In genomic region chr1:183610053-183610452, GRCh38 we compare ENCODE assay signal across 15 cellular contexts. TPM values are rescaled to one million over a fixed set of nuclear protein-coding genes. Genes with fewer than 3 reads are reported as not detected.
A peak's percentile ranks its signal among the peaks of the same experiment; 100 is the strongest.
DNase-seq lines count a peak whose midpoint lies in the region; ATAC-seq, FAIRE-seq and TF ChIP-seq lines count a peak whose summit lies in the region.
"Had no signal": no experiment of that assay in that cellular context is flagged by ENCODE, and none has a peak within 500 bp of the region (broad histone marks: within the 10 kb centered on the region; RNA-seq: fewer than 3 reads in every experiment).

No MANE protein-coding gene starts in this region.

- no peak overlapping the region for H3K9ac ChIP-seq in kidney (ENCODE audit: low read length in 2 of 2)

- TF ChIP-seq CTCF in left lung (IDR thresholded peaks at IDR 0.05) (no peak), type B pancreatic cell (conservative IDR thresholded peaks at IDR 0.05) (no peak), GM23338 (conservative IDR thresholded peaks at IDR 0.05; ENCODE audit: low read depth in 2 of 2) (no peak), kidney (IDR thresholded peaks at IDR 0.05; ENCODE audit: borderline replicate concordance, extremely low read depth, insufficient read depth) (no peak)

- H3K36me3 ChIP-seq in left lung: no peaks in the 10 kb centered on the region
- no peaks in the 10 kb centered on the region for H3K36me3 ChIP-seq in GM23338 (ENCODE audit: insufficient read depth)
- no peaks in the 10 kb centered on the region for H3K36me3 ChIP-seq in kidney (ENCODE audit: control insufficient read depth in 1 of 2, insufficient read depth in 2 of 2, low read length in 2 of 2)

- peak; percentile 62 for ATAC-seq in left lung
- no peak for ATAC-seq in GM23338
- ATAC-seq: body of pancreas had no signal

- DNase-seq in NCI-H2081 (lab: John Stamatoyannopoulos, UW) (peak; percentile 42 to 53), NCI-H2081 treated with DMSO at 0.1 percent for 48 hours (lab: John Stamatoyannopoulos, UW) (no peak), caudate nucleus (lab: John Stamatoyannopoulos, UW) (no peak), left lung (no peak), type B pancreatic cell (ENCODE audit: extremely low spot score, unreplicated experiment) (no peak), RKO (ENCODE audit: low spot score) (no peak), GM23338 (ENCODE audit: low spot score) (no peak), kidney (no peak)
- DNase-seq: body of pancreas had no signal

- no peaks in the 10 kb centered on the region for H3K9me3 Mint-ChIP-seq in type B pancreatic cell
- H3K9me3 Mint-ChIP-seq in GM23338: peaks cover 8% of the 10 kb centered on the region; the same call in 2 of the 3 replicates

- H2AFZ ChIP-seq in GM23338: no peak overlapping the region

- H3K27ac Mint-ChIP-seq in type B pancreatic cell (peak overlapping the region; percentile 71), GM23338 (no peak overlapping the region)

- H3K9me3 ChIP-seq in left lung (no peaks in the 10 kb centered on the region), kidney (ENCODE audit: control insufficient read depth in 1 of 2, low read length in 2 of 2) (no peaks in the 10 kb centered on the region)
- H3K9me3 ChIP-seq: body of pancreas had no signal

- H3K27ac ChIP-seq in caudate nucleus (ENCODE audit: low read depth, low read length): peak overlapping the region; percentile 11
- peak overlapping the region; percentile 33 to 96 for H3K27ac ChIP-seq in left lung
- H3K27ac ChIP-seq in GM23338 (ENCODE audit: low read depth): no peak overlapping the region
- H3K27ac ChIP-seq in kidney (ENCODE audit: low read depth in 2 of 2, low read length in 2 of 2): no peak overlapping the region

- H3K4me1 Mint-ChIP-seq in type B pancreatic cell (ENCODE audit: unreplicated experiment) (peaks cover 5% of the 10 kb centered on the region), GM23338 (peaks cover 4% of the 10 kb centered on the region)

- H3K27me3 ChIP-seq in left lung (no peaks in the 10 kb centered on the region), GM23338 (ENCODE audit: insufficient read depth) (no peaks in the 10 kb centered on the region)
- H3K27me3 ChIP-seq: body of pancreas had no signal

- H3K4me1 ChIP-seq in left lung: peaks cover 8 to 54% of the 10 kb centered on the region in 2 donors
- no peaks in the 10 kb centered on the region for H3K4me1 ChIP-seq in GM23338 (ENCODE audit: insufficient read depth)
- H3K4me1 ChIP-seq in kidney (ENCODE audit: control insufficient read depth in 1 of 2, insufficient read depth in 1 of 2, low read depth in 1 of 2, low read length in 2 of 2): no peaks in the 10 kb centered on the region

- no peaks in the 10 kb centered on the region for H3F3A ChIP-seq in GM23338 (replicated peaks; ENCODE audit: low read depth)

- H3K4me3 ChIP-seq in left lung (no peak overlapping the region), GM23338 (no peak overlapping the region), kidney (ENCODE audit: low read length in 2 of 2) (no peak overlapping the region)
- H3K4me3 ChIP-seq: body of pancreas, skin epidermis had no signal

- no peaks in the 10 kb centered on the region for H3K9me2 ChIP-seq in GM23338 (ENCODE audit: insufficient read depth)

- intact Hi-C loops in left lung (cut with DNase I): no loop called here
- intact Hi-C loops in kidney (cut with DNase I): no loop called here

- H3K36me3 Mint-ChIP-seq in type B pancreatic cell: no peaks in the 10 kb centered on the region
- peaks cover 3% of the 10 kb centered on the region; the same call in 1 of the 3 replicates for H3K36me3 Mint-ChIP-seq in GM23338 (ENCODE audit: low read depth)

- no peaks in the 10 kb centered on the region for H4K20me1 ChIP-seq in GM23338 (replicated peaks; ENCODE audit: insufficient read depth)

- H3K4me3 Mint-ChIP-seq in type B pancreatic cell (no peak overlapping the region), GM23338 (no peak overlapping the region)

- H3K27me3 Mint-ChIP-seq in type B pancreatic cell (peaks cover 3% of the 10 kb centered on the region), GM23338 (ENCODE audit: insufficient read depth, low read depth, poor library complexity) (peaks cover 7% of the 10 kb centered on the region)

- H3K4me2 ChIP-seq in GM23338: no peak overlapping the region

- FAIRE-seq in kidney (lab: Jason Lieb, UNC): no peak
- FAIRE-seq: A204.1, frontal cortex, H1 had no signal

- H3K79me2 ChIP-seq in GM23338 (replicated peaks; ENCODE audit: insufficient read depth): no peaks in the 10 kb centered on the region

TF ChIP-seq in GM23338, 12 proteins besides CTCF, POLR2A, EP300 and RAD21 (continues in another document):
- TF ChIP-seq JUNB (IDR thresholded peaks at IDR 0.05; ENCODE audit: unreplicated experiment): no peak
- no peak for TF ChIP-seq EZH2 (IDR thresholded peaks at IDR 0.05; ENCODE audit: low read depth, unreplicated experiment)
- no peak for TF ChIP-seq NANOG (IDR thresholded peaks at IDR 0.05; ENCODE audit: borderline replicate concordance)
- no peak for TF ChIP-seq ZNF462 (CRISPR knock-in tag; IDR thresholded peaks at IDR 0.05)

RNA-seq across cellular contexts. Expression of gene NCF2, which starts 19.8 kb away (rescaled TPM):
- total RNA-seq in left lung: 100 to 1,000 TPM in 1 of 2 donors, 10 to 100 TPM in 1; 70.9 to 139 TPM
- 0.68 and 2.2 TPM in 2 replicates for total RNA-seq in type B pancreatic cell (ENCODE audit: low replicate concordance)
- total RNA-seq in GM23338 (2014; rRNA removed; shearing (Covaris generic)): not detected in 2 replicates
- polyA plus RNA-seq in GM23338 (2016; fragmentation: Nextera tagmentation; extraction: Ambion mirVana): 0.45 TPM in 1 of 2 replicates, not detected in the other
- 16.7 TPM for total RNA-seq in kidney
- polyA plus RNA-seq in kidney (ENCODE audit: insufficient read depth, low read depth, low replicate concordance): 2.5 TPM
- total RNA-seq: G401, H1, lung microvascular endothelial cell had no signal
- polyA plus RNA-seq: H1 had no signal

RNA-seq across cellular contexts. Expression of gene ARPC5, which starts 25.5 kb away (rescaled TPM):
- 100 to 1,000 TPM; 171 to 208 TPM for total RNA-seq in left lung
- 83.5 and 94.3 TPM in 2 replicates for total RNA-seq in type B pancreatic cell (ENCODE audit: low replicate concordance)
- total RNA-seq in GM23338 (2014; rRNA removed; shearing (Covaris generic)): 75.4 and 90.8 TPM in 2 replicates
- polyA plus RNA-seq in GM23338 (2016; fragmentation: Nextera tagmentation; extraction: Ambion mirVana): 95.9 and 98.9 TPM in 2 replicates
- 107 TPM for total RNA-seq in kidney
- 75.9 TPM for polyA plus RNA-seq in kidney (ENCODE audit: insufficient read depth, low read depth, low replicate concordance)

RNA-seq across cellular contexts. Expression of gene APOBEC4, which starts 43.1 kb away (rescaled TPM):
- total RNA-seq in left lung: under 1 TPM; 0.26 to 0.89 TPM
- total RNA-seq in type B pancreatic cell (ENCODE audit: low replicate concordance): not detected in 2 replicates
- not detected in 2 replicates for total RNA-seq in GM23338 (2014; rRNA removed; shearing (Covaris generic))
- polyA plus RNA-seq in GM23338 (2016; fragmentation: Nextera tagmentation; extraction: Ambion mirVana): 0.10 TPM in 1 of 2 replicates, not detected in the other
- not detected for total RNA-seq in kidney
- polyA plus RNA-seq in kidney (ENCODE audit: insufficient read depth, low read depth, low replicate concordance): not detected
- total RNA-seq: body of pancreas, frontal cortex, G401, H1, lung microvascular endothelial cell had no signal
- polyA plus RNA-seq: H1 had no signal

Comparison
In these comparisons a context has a peak if more than half of its experiments do, and no peak if none do; other contexts are left out.
1. DNase-seq: peak in NCI-H2081 (2 of 2); none in NCI-H2081 treated with DMSO at 0.1 percent for 48 hours (single experiment), caudate nucleus (0 of 61), left lung (0 of 2), type B pancreatic cell (single experiment), RKO (single experiment), GM23338 (single experiment) and kidney (single experiment).
2. H3K27ac ChIP-seq: peak in caudate nucleus (single experiment) and left lung (2 of 2); none in GM23338 (single experiment) and kidney (0 of 2).